In genomic region chr20:57450419-57450818, GRCh38 we compare ENCODE assay signal across 9 cellular contexts. TPM values are rescaled to one million over a fixed set of nuclear protein-coding genes. Genes with fewer than 3 reads are reported as not detected.
DNase-seq lines count a peak whose midpoint lies in the region; ATAC-seq and TF ChIP-seq lines count a peak whose summit lies in the region.
"Had no signal": no experiment of that assay in that cellular context is flagged by ENCODE, and none has a peak within 500 bp of the region (broad histone marks: within the 10 kb centered on the region; RNA-seq: fewer than 3 reads in every experiment).

No MANE protein-coding gene starts in this region.

- H3F3A ChIP-seq in MM.1S (ENCODE audit: insufficient read depth, low read length): no peaks in the 10 kb centered on the region
- H3F3A ChIP-seq in smooth muscle cell (ENCODE audit: low read depth): no peaks in the 10 kb centered on the region

- H3K9me3 ChIP-seq in MM.1S (replicated peaks; ENCODE audit: insufficient read depth, low read length) (no peaks in the 10 kb centered on the region), esophagus muscularis mucosa (peaks cover 0 to 5% (median 2%) of the 10 kb centered on the region in 4 donors), smooth muscle cell (replicated peaks; ENCODE audit: low read depth) (no peaks in the 10 kb centered on the region), Caco-2 (peaks cover 8% of the 10 kb centered on the region)

- H3K9me3 Mint-ChIP-seq in Caco-2 (ENCODE audit: unreplicated experiment): no peaks in the 10 kb centered on the region
- no peaks in the 10 kb centered on the region for H3K9me3 Mint-ChIP-seq in activated CD4-positive, alpha-beta T cell treated with anti-CD3 and anti-CD28 coated beads, Interleukin-2, amount 10 ng/mL, durations not matched to agents 7 days and 5 days

- TF ChIP-seq EP300 in esophagus muscularis mucosa (IDR thresholded peaks at IDR 0.05): no peak

- H3K4me1 ChIP-seq in MM.1S (ENCODE audit: low read length): peaks cover 17% of the 10 kb centered on the region
- H3K4me1 ChIP-seq in esophagus muscularis mucosa: peaks cover 24 to 57% (median 39%) of the 10 kb centered on the region in 4 donors
- no peaks in the 10 kb centered on the region for H3K4me1 ChIP-seq in smooth muscle cell (ENCODE audit: low read depth)
- H3K4me1 ChIP-seq in Caco-2: no peaks in the 10 kb centered on the region

- CTCF ChIA-PET in Caco-2 (lab: Charles Lee): no interaction called here
- CTCF ChIA-PET in activated CD4-positive, alpha-beta T cell treated with anti-CD3 and anti-CD28 coated beads, Interleukin-2, amount 10 ng/mL, durations not matched to agents 7 days and 5 days (lab: Charles Lee): interaction anchor here (1.1 kb wide), 1 partner anchor 11 kb away, joined by 3 read pairs; no protein-coding TSS in a partner anchor

- H3K4me1 Mint-ChIP-seq in Caco-2 (ENCODE audit: low read depth, unreplicated experiment): no peaks in the 10 kb centered on the region
- peaks cover 35% of the 10 kb centered on the region for H3K4me1 Mint-ChIP-seq in activated CD4-positive, alpha-beta T cell treated with anti-CD3 and anti-CD28 coated beads, Interleukin-2, amount 10 ng/mL, durations not matched to agents 7 days and 5 days

- DNase-seq in MM.1S (peak; percentile 77), esophagus muscularis mucosa (ENCODE audit: extremely low spot score) (no peak), smooth muscle cell (lab: John Stamatoyannopoulos, UW; ENCODE audit: unreplicated experiment) (peak; percentile 20), Caco-2 (no peak), SHP77 (lab: John Stamatoyannopoulos, UW) (no peak)
- DNase-seq in activated CD4-positive, alpha-beta T cell treated with anti-CD3 and anti-CD28 coated beads, Interleukin-2, amount 10 ng/mL, durations not matched to agents 7 days and 5 days: no peak

- H3K27ac Mint-ChIP-seq in Caco-2 (ENCODE audit: unreplicated experiment): no peak overlapping the region
- H3K27ac Mint-ChIP-seq in activated CD4-positive, alpha-beta T cell treated with anti-CD3 and anti-CD28 coated beads, Interleukin-2, amount 10 ng/mL, durations not matched to agents 7 days and 5 days: no peak overlapping the region

- H3K4me3 Mint-ChIP-seq in Caco-2 (ENCODE audit: unreplicated experiment): no peak overlapping the region
- H3K4me3 Mint-ChIP-seq in activated CD4-positive, alpha-beta T cell treated with anti-CD3 and anti-CD28 coated beads, Interleukin-2, amount 10 ng/mL, durations not matched to agents 7 days and 5 days: no peak overlapping the region

- H3K27me3 ChIP-seq in MM.1S (replicated peaks; ENCODE audit: insufficient read depth, low read length) (no peaks in the 10 kb centered on the region), esophagus muscularis mucosa (no peaks in the 10 kb centered on the region), smooth muscle cell (ENCODE audit: low read depth) (no peaks in the 10 kb centered on the region), Caco-2 (replicated peaks; ENCODE audit: control insufficient read depth, insufficient read depth, low read length) (no peaks in the 10 kb centered on the region; the same call in none of the 2 replicates)

- TF ChIP-seq CTCF in MM.1S (IDR thresholded peaks at IDR 0.05; ENCODE audit: low read length): no peak
- no peak for TF ChIP-seq CTCF in esophagus muscularis mucosa (IDR thresholded peaks at IDR 0.05)
- TF ChIP-seq CTCF in smooth muscle cell (IDR thresholded peaks at IDR 0.05; ENCODE audit: borderline replicate concordance, insufficient read depth, poor library complexity, severe bottlenecking): no peak
- no peak for TF ChIP-seq CTCF in Caco-2 (IDR thresholded peaks at IDR 0.05; ENCODE audit: insufficient read depth in 1 of 2, low read depth in 1 of 2, low read length in 1 of 2, severe bottlenecking in 1 of 2, unreplicated experiment in 1 of 2)

- H3K4me2 ChIP-seq in MM.1S (ENCODE audit: low read depth, low read length): peak overlapping the region; percentile 69
- H3K4me2 ChIP-seq in smooth muscle cell: peak overlapping the region; percentile 42

- H3K79me2 ChIP-seq in MM.1S (ENCODE audit: low read length) (no peaks in the 10 kb centered on the region), smooth muscle cell (ENCODE audit: low read depth) (no peaks in the 10 kb centered on the region)

- peaks cover 18% of the 10 kb centered on the region for H3K27me3 Mint-ChIP-seq in Caco-2 (ENCODE audit: insufficient read depth, unreplicated experiment)
- H3K27me3 Mint-ChIP-seq in activated CD4-positive, alpha-beta T cell treated with anti-CD3 and anti-CD28 coated beads, Interleukin-2, amount 10 ng/mL, durations not matched to agents 7 days and 5 days: peaks cover 14% of the 10 kb centered on the region

- no peaks in the 10 kb centered on the region for H3K36me3 Mint-ChIP-seq in Caco-2 (ENCODE audit: insufficient read depth, unreplicated experiment)
- no peaks in the 10 kb centered on the region for H3K36me3 Mint-ChIP-seq in activated CD4-positive, alpha-beta T cell treated with anti-CD3 and anti-CD28 coated beads, Interleukin-2, amount 10 ng/mL, durations not matched to agents 7 days and 5 days (ENCODE audit: low read depth)

- intact Hi-C loops in esophagus muscularis mucosa (cut with DNase I) (no loop called here), Caco-2 (cut with micrococcal nuclease; ENCODE audit: unreplicated experiment) (no loop called here)

- H2AFZ ChIP-seq in MM.1S (ENCODE audit: low read length) (peak overlapping the region; percentile 50), smooth muscle cell (ENCODE audit: low read depth) (no peak overlapping the region)

- POLR2A ChIA-PET in Caco-2 (lab: Charles Lee): no interaction called here
- POLR2A ChIA-PET in activated CD4-positive, alpha-beta T cell treated with anti-CD3 and anti-CD28 coated beads, Interleukin-2, amount 10 ng/mL, durations not matched to agents 7 days and 5 days (lab: Charles Lee): no interaction called here

- H3K36me3 ChIP-seq in MM.1S (replicated peaks; ENCODE audit: insufficient read depth, low read length) (no peaks in the 10 kb centered on the region), esophagus muscularis mucosa (no peaks in the 10 kb centered on the region), smooth muscle cell (ENCODE audit: low read depth) (no peaks in the 10 kb centered on the region), Caco-2 (ENCODE audit: control insufficient read depth, insufficient read depth, low read length) (no peaks in the 10 kb centered on the region)

- BruUV-seq in Caco-2 (replicated peaks; lab: Mats Ljungman, UMichigan): no TSS peak

- H3K9ac ChIP-seq in MM.1S (ENCODE audit: low read length): no peak overlapping the region
- no peak overlapping the region for H3K9ac ChIP-seq in smooth muscle cell (ENCODE audit: low read depth)

- TF ChIP-seq POLR2A in esophagus muscularis mucosa (IDR thresholded peaks at IDR 0.05; ENCODE audit: low read depth): no peak

- H3K9me2 ChIP-seq in MM.1S (replicated peaks; ENCODE audit: insufficient read depth, low read length): no peaks in the 10 kb centered on the region

- 7% methylated on average over 5 of the region's 12 CpGs for WGBS in esophagus muscularis mucosa
- WGBS in smooth muscle cell (ENCODE audit: low lambda C conversion rate): 37% methylated on average over 12 of the region's 12 CpGs

- H4K20me1 ChIP-seq in MM.1S (ENCODE audit: insufficient read depth, low read length) (no peaks in the 10 kb centered on the region), smooth muscle cell (ENCODE audit: low read depth) (no peaks in the 10 kb centered on the region)

- no peak overlapping the region for H3K4me3 ChIP-seq in MM.1S (ENCODE audit: low read length)
- no peak overlapping the region for H3K4me3 ChIP-seq in esophagus muscularis mucosa
- H3K4me3 ChIP-seq in smooth muscle cell: no peak overlapping the region
- no peak overlapping the region for H3K4me3 ChIP-seq in Caco-2 (ENCODE audit: low read depth, low read length)
- H3K4me3 ChIP-seq: dorsolateral prefrontal cortex had no signal

- ATAC-seq in GM18499 (IDR thresholded peaks at IDR 0.05; ENCODE audit: insufficient read depth, unreplicated experiment) (peak; percentile 67), GM21825 (IDR thresholded peaks at IDR 0.05; ENCODE audit: unreplicated experiment) (peak; percentile 87)

- peak overlapping the region; percentile 35; the same call in 1 of the 2 replicates for H3K27ac ChIP-seq in MM.1S (ENCODE audit: low read length)
- H3K27ac ChIP-seq in esophagus muscularis mucosa (replicated peaks in 1 of 4): peak overlapping the region; percentile 64 to 95 (median 70)
- no peak overlapping the region for H3K27ac ChIP-seq in smooth muscle cell (ENCODE audit: low read depth)
- H3K27ac ChIP-seq: dorsolateral prefrontal cortex had no signal

RNA-seq across cellular contexts. Expression of gene RBM38, which starts 59.2 kb away (rescaled TPM):
- total RNA-seq in esophagus muscularis mucosa (100 to 1,000 TPM in 2 of 4 donors, 10 to 100 TPM in 2; 67.6 to 203 (median 139) TPM), smooth muscle cell (12.7 and 15.2 TPM in 2 replicates), Caco-2 (2022) (34.4 and 39.2 TPM in 2 replicates)
- 12.0 and 15.7 TPM in 2 replicates for polyA plus RNA-seq in smooth muscle cell
- total RNA-seq in activated CD4-positive, alpha-beta T cell treated with anti-CD3 and anti-CD28 coated beads, Interleukin-2, amount 10 ng/mL, durations not matched to agents 7 days and 5 days: 10 to 100 TPM; 97.3 to 98.8 TPM

Comparison
In these comparisons a context has a peak if more than half of its experiments do, and no peak if none do; other contexts are left out.
1. DNase-seq: peak in MM.1S (single experiment) and smooth muscle cell (single experiment); none in esophagus muscularis mucosa (single experiment), Caco-2 (0 of 2), activated CD4-positive, alpha-beta T cell treated with anti-CD3 and anti-CD28 coated beads, Interleukin-2, amount 10 ng/mL, durations not matched to agents 7 days and 5 days (single experiment) and SHP77 (0 of 2).